Comparison of ENCODE assay signal across 23 cellular contexts in the genomic region with DNA sequence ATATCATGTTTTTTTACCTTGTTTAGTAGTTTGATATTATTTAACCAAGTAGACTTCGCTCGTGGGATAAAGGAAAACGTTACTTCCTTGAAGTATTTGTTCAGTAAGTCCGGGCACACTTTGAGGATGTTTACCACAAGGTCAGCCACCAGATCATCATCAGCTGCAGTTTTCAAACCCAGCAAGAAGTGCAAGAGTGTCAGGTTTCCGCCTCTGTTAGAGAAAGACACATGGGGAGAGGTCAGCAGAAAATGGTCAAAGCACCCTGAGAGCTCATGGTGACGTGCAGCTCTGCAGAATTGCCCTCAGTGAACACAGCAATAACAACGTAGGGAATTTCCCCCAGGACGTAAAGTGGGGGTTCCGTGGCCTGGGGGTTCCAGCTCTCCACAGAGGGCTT. TPM values are rescaled to one million over a fixed set of nuclear protein-coding genes. Genes with fewer than 3 reads are reported as not detected.
DNase-seq lines count a peak whose midpoint lies in the region; ATAC-seq, FAIRE-seq and TF ChIP-seq lines count a peak whose summit lies in the region.
"Had no signal": no experiment of that assay in that cellular context is flagged by ENCODE, and none has a peak within 500 bp of the region (broad histone marks: within the 10 kb centered on the region; RNA-seq: fewer than 3 reads in every experiment).

No MANE protein-coding gene starts in this region.

- H4K20me1 ChIP-seq in IMR-90 (ENCODE audit: insufficient read depth, low read length), result no peaks in the 10 kb centered on the region

- H3K56ac ChIP-seq in IMR-90 (ENCODE audit: extremely low read depth, insufficient read depth, low read length), result no peak overlapping the region

- TF ChIP-seq RAD21 in IMR-90 (IDR thresholded peaks at IDR 0.05; ENCODE audit: low read length), result no peak

- no peak overlapping the region for H2BK120ac ChIP-seq in IMR-90 (ENCODE audit: low read depth, low read length)

- no peak overlapping the region for H2AK9ac ChIP-seq in IMR-90 (replicated peaks; ENCODE audit: low read depth, low read length, poor library complexity)

- H2AFZ ChIP-seq in IMR-90 (replicated peaks; ENCODE audit: low read length, poor library complexity), result no peak overlapping the region

- no peak overlapping the region for H2BK20ac ChIP-seq in IMR-90 (ENCODE audit: low read depth, low read length)

- no peak overlapping the region for H3K18ac ChIP-seq in IMR-90 (ENCODE audit: low read depth, low read length)

- dilution Hi-C loops in IMR-90 (cut with HindIII; ENCODE audit: low sequenced_read_pairs, unreplicated experiment), result no loop called here

- H3K9me1 ChIP-seq in IMR-90 (ENCODE audit: insufficient read depth, low read length), result peaks cover 5% of the 10 kb centered on the region; the same call in 1 of the 2 replicates

- in situ Hi-C loops in IMR-90 (cut with MboI; ENCODE audit: low sequenced_read_pairs), result no loop called here

- no peak overlapping the region for H4K8ac ChIP-seq in IMR-90 (ENCODE audit: low read depth in 2 of 2, low read length in 2 of 2)

- H3K4me1 ChIP-seq in IMR-90 (ENCODE audit: control insufficient read depth, insufficient read depth, low read length) (peaks cover 11% of the 10 kb centered on the region), ascending aorta (peaks cover 0 to 27% of the 10 kb centered on the region in 2 donors), esophagus squamous epithelium (peaks cover 13 to 73% (median 40%) of the 10 kb centered on the region in 3 donors), prostate gland (replicated peaks) (peaks cover 34% of the 10 kb centered on the region), foreskin keratinocyte (peaks cover 22% of the 10 kb centered on the region)

- H2BK15ac ChIP-seq in IMR-90 (ENCODE audit: low read depth, low read length), result no peak overlapping the region

- H3K27ac ChIP-seq in IMR-90 (ENCODE audit: insufficient read depth, low read length) (no peak overlapping the region), ascending aorta (peak overlapping the region; percentile 84 to 86), esophagus squamous epithelium (peak overlapping the region in 3 of 4 donors; percentile 47 to 65 (median 61)), prostate gland (peak overlapping the region; percentile 85 to 91), foreskin keratinocyte (no peak overlapping the region)
- H3K27ac ChIP-seq: upper lobe of left lung, WERI-Rb-1 had no signal

- WGBS in IMR-90 (ENCODE audit: extremely low coverage in 2 of 2, insufficient read length in 1 of 2), 2 experiments, result 80% methylated on average over 1 of the region's 9 CpGs; no CpG with 5 or more reads in 1 of the 2 experiments
- WGBS in esophagus squamous epithelium, 2 donors, result 82 to 83% methylated on average over 9 of the region's 9 CpGs
- 59% methylated on average over 9 of the region's 9 CpGs for WGBS in prostate gland

- no peak overlapping the region for H3K4me2 ChIP-seq in IMR-90 (ENCODE audit: low read depth, low read length)

- no peak for TF ChIP-seq CTCF in IMR-90 (conservative IDR thresholded peaks at IDR 0.05; ENCODE audit: low read depth, low read length)
- no peak for TF ChIP-seq CTCF in ascending aorta (IDR thresholded peaks at IDR 0.05)
- no peak for TF ChIP-seq CTCF in esophagus squamous epithelium (IDR thresholded peaks at IDR 0.05)
- no peak for TF ChIP-seq CTCF in prostate gland (IDR thresholded peaks at IDR 0.05)
- no peak for TF ChIP-seq CTCF in foreskin keratinocyte (conservative IDR thresholded peaks at IDR 0.05)
- no peak for TF ChIP-seq CTCF in D721Med (IDR thresholded peaks at IDR 0.05; ENCODE audit: insufficient read depth, missing control alignments)

- no peak overlapping the region for H3K23ac ChIP-seq in IMR-90 (ENCODE audit: low read depth, low read length)

- CTCF ChIA-PET in IMR-90 (lab: Yijun Ruan, JAX), result no interaction called here

- H3K14ac ChIP-seq in IMR-90 (replicated peaks; ENCODE audit: low read depth, low read length), result no peak overlapping the region

- BruUV-seq in IMR-90 (replicated peaks; lab: Mats Ljungman, UMichigan), result no TSS peak

- intact Hi-C loops in IMR-90 (cut with micrococcal nuclease) (no loop called here), ascending aorta (cut with DNase I) (no loop called here), esophagus squamous epithelium (cut with DNase I) (no loop called here), prostate gland (cut with DNase I) (no loop called here)

- no peak overlapping the region for H2BK5ac ChIP-seq in IMR-90 (ENCODE audit: low read depth, low read length, poor library complexity, severe bottlenecking)

- no peak overlapping the region; the same call in 1 of the 2 replicates for H4K5ac ChIP-seq in IMR-90 (ENCODE audit: low read depth, low read length)

- ATAC-seq in IMR-90 (ENCODE audit: low read depth) (no peak), HG03039 (IDR thresholded peaks at IDR 0.05; ENCODE audit: unreplicated experiment) (no peak), foreskin keratinocyte (no peak), GM18867 (IDR thresholded peaks at IDR 0.05; ENCODE audit: unreplicated experiment) (no peak)
- ATAC-seq: activated naive CD4-positive, alpha-beta T cell treated with anti-CD3 and anti-CD28 coated beads, Interleukin-2, amount 50 U/mL, for 72 hours; heart left ventricle; Panc1 had no signal

- no peak for FAIRE-seq in D721Med (lab: Jason Lieb, UNC)
- FAIRE-seq: small intestine had no signal

- no peaks in the 10 kb centered on the region for H3K27me3 ChIP-seq in IMR-90 (ENCODE audit: control insufficient read depth, insufficient read depth, low read length)
- H3K27me3 ChIP-seq in ascending aorta, result no peaks in the 10 kb centered on the region
- no peaks in the 10 kb centered on the region for H3K27me3 ChIP-seq in esophagus squamous epithelium
- no peaks in the 10 kb centered on the region for H3K27me3 ChIP-seq in prostate gland (replicated peaks; ENCODE audit: insufficient read depth)
- no peaks in the 10 kb centered on the region for H3K27me3 ChIP-seq in foreskin keratinocyte
- H3K27me3 ChIP-seq: heart left ventricle, upper lobe of left lung had no signal

- peaks cover 41% of the 10 kb centered on the region for H3K36me3 ChIP-seq in IMR-90 (ENCODE audit: control insufficient read depth, insufficient read depth, low read length)
- peaks cover 61 to 65% of the 10 kb centered on the region in 2 donors for H3K36me3 ChIP-seq in ascending aorta
- H3K36me3 ChIP-seq in esophagus squamous epithelium, result peaks cover 11 to 67% (median 18%) of the 10 kb centered on the region in 3 donors
- no peaks in the 10 kb centered on the region for H3K36me3 ChIP-seq in prostate gland

- no peak overlapping the region for H2AK5ac ChIP-seq in IMR-90 (ENCODE audit: low read depth, low read length)

- POLR2A ChIA-PET in IMR-90 (lab: Charles Lee; ENCODE audit: unreplicated experiment), result no interaction called here

- TF ChIP-seq POLR2A in IMR-90 (IDR thresholded peaks at IDR 0.05; ENCODE audit: low read depth, low read length), result no peak
- TF ChIP-seq POLR2A in esophagus squamous epithelium (IDR thresholded peaks at IDR 0.05), result no peak
- no peak for TF ChIP-seq POLR2A in prostate gland (IDR thresholded peaks at IDR 0.05)

- DNase-seq in IMR-90 (peak; percentile 66), ascending aorta (ENCODE audit: low spot score in 2 of 2) (no peak), esophagus squamous epithelium (lab: John Stamatoyannopoulos, UW) (no peak), prostate gland (ENCODE audit: low spot score) (no peak), foreskin keratinocyte (no peak), D721Med (ENCODE audit: insufficient read length, low spot score) (no peak)
- DNase-seq: activated CD4-positive, alpha-beta T cell treated with anti-CD3 and anti-CD28 coated beads, Interleukin-2, amount 50 U/mL, for 1 hour; caudate nucleus; COR-L47; GDM1; heart left ventricle; NCI-H1092 treated with DMSO at 0.1 percent for 48 hours; NCI-H187 treated with DMSO at 0.1 percent for 48 hours; NCI-H526 treated with DMSO at 0.1 percent for 48 hours; SIG-M5; small intestine; stimulated activated CD4-positive, alpha-beta T cell treated with anti-CD3 and anti-CD28 coated beads, Interleukin-2, amount 100 ng/mL, for 24 hours; upper lobe of left lung; WERI-Rb-1 had no signal

- peaks cover 21 to 26% of the 10 kb centered on the region in 2 experiments for H3K79me1 ChIP-seq in IMR-90 (ENCODE audit: low read depth in 1 of 2, low read length in 2 of 2)

- H3K9ac ChIP-seq in IMR-90 (ENCODE audit: low read depth, low read length), result no peak overlapping the region

- no peak overlapping the region for H4K91ac ChIP-seq in IMR-90 (ENCODE audit: insufficient read depth, low read depth, low read length)

- H3K4me3 ChIP-seq in IMR-90 (ENCODE audit: insufficient read depth, low read depth, low read length) (no peak overlapping the region), ascending aorta (no peak overlapping the region), esophagus squamous epithelium (no peak overlapping the region), prostate gland (no peak overlapping the region)
- H3K4me3 ChIP-seq: heart left ventricle, upper lobe of left lung had no signal

- H3K9me3 ChIP-seq in IMR-90 (ENCODE audit: control insufficient read depth, insufficient read depth, low read length) (no peaks in the 10 kb centered on the region), ascending aorta (no peaks in the 10 kb centered on the region), esophagus squamous epithelium (no peaks in the 10 kb centered on the region), prostate gland (no peaks in the 10 kb centered on the region)
- H3K9me3 ChIP-seq: heart left ventricle, upper lobe of left lung had no signal

- H3K4ac ChIP-seq in IMR-90 (ENCODE audit: low read depth, low read length), result no peak overlapping the region

TF ChIP-seq in IMR-90, 13 proteins besides CTCF, POLR2A, EP300 and RAD21 (continues in another document):
- TF ChIP-seq FOS (IDR thresholded peaks at IDR 0.05; ENCODE audit: low read depth, low read length) (no peak), SMC3 (IDR thresholded peaks at IDR 0.05; ENCODE audit: low read depth, low read length) (no peak), MAFK (IDR thresholded peaks at IDR 0.05; ENCODE audit: low read depth, low read length) (no peak), RCOR1 (IDR thresholded peaks at IDR 0.05; ENCODE audit: insufficient replicate concordance, low read length) (no peak)

RNA-seq across cellular contexts. Expression of a gene that starts 24.4 kb away (rescaled TPM):
- total RNA-seq in IMR-90 (2012; rRNA removed), result 12.7 and 14.2 TPM in 2 replicates
- 9.2 and 9.7 TPM in 2 replicates for polyA plus RNA-seq in IMR-90 (2012; rRNA removed)
- 3.4 and 4.1 TPM in 2 replicates for polyA plus RNA-seq in IMR-90 (2012; cell fraction: cytosol; rRNA removed)
- polyA plus RNA-seq in IMR-90 (2012; cell fraction: nucleus; rRNA removed; ENCODE audit: low replicate concordance), result 12.4 and 16.0 TPM in 2 replicates
- total RNA-seq in ascending aorta, result 35.4 TPM
- total RNA-seq in esophagus squamous epithelium, result 10 to 100 TPM; 11.1 to 24.8 (median 17.9) TPM
- total RNA-seq in prostate gland, result 10 to 100 TPM; 33.4 to 41.4 TPM
- 27.0 and 27.1 TPM in 2 replicates for total RNA-seq in foreskin keratinocyte
- 5.1 and 5.8 TPM in 2 replicates for polyA plus RNA-seq in foreskin keratinocyte

RNA-seq across cellular contexts. Expression of a gene that starts 44.1 kb away (rescaled TPM):
- total RNA-seq in IMR-90 (2012; rRNA removed) (0.72 and 0.83 TPM in 2 replicates), ascending aorta (147 TPM), esophagus squamous epithelium (10 to 100 TPM; 12.7 to 39.9 (median 24.4) TPM), prostate gland (10 to 100 TPM; 45.7 to 48.6 TPM), foreskin keratinocyte (9.5 and 13.1 TPM in 2 replicates)
- polyA plus RNA-seq in IMR-90 (2012; rRNA removed) (1.1 and 1.3 TPM in 2 replicates), foreskin keratinocyte (11.2 and 14.4 TPM in 2 replicates)
- 0.85 and 1.1 TPM in 2 replicates for polyA plus RNA-seq in IMR-90 (2012; cell fraction: cytosol; rRNA removed)
- 1.2 and 1.5 TPM in 2 replicates for polyA plus RNA-seq in IMR-90 (2012; cell fraction: nucleus; rRNA removed; ENCODE audit: low replicate concordance)

Comparison
In these comparisons a context has a peak if more than half of its experiments do, and no peak if none do; other contexts are left out.
1. H3K27ac ChIP-seq: peak in ascending aorta (2 of 2), esophagus squamous epithelium (3 of 4) and prostate gland (2 of 2); none in IMR-90 (single experiment) and foreskin keratinocyte (single experiment).